8 cellular contexts compared by ENCODE assay signal in genomic region chr15:73982251-73982962, GRCh38. TPM values are rescaled to one million over a fixed set of nuclear protein-coding genes. Genes with fewer than 3 reads are reported as not detected.
DNase-seq lines count a peak whose midpoint lies in the region; ATAC-seq, FAIRE-seq and TF ChIP-seq lines count a peak whose summit lies in the region.

No MANE protein-coding gene starts in this region.

- peak overlapping the region; percentile 53 for H3K4me3 Mint-ChIP-seq in activated B cell treated with CpG ODN at 0.5 μM for 24 hours

- H3K36me3 ChIP-seq in HCT116 (ENCODE audit: control insufficient read depth in 1 of 2, insufficient read depth in 2 of 2, low read length in 2 of 2): no peaks in the 10 kb centered on the region
- no peaks in the 10 kb centered on the region for H3K36me3 ChIP-seq in pancreas

- peak overlapping the region; percentile 75 for H3K27ac Mint-ChIP-seq in activated B cell treated with CpG ODN at 0.5 μM for 24 hours

- no peaks in the 10 kb centered on the region for H3K9me2 ChIP-seq in HCT116 (ENCODE audit: insufficient read depth)

- peaks cover 62% of the 10 kb centered on the region for H3K4me1 Mint-ChIP-seq in activated B cell treated with CpG ODN at 0.5 μM for 24 hours

- H3K4me1 ChIP-seq in HCT116 (ENCODE audit: control insufficient read depth in 1 of 2, insufficient read depth in 2 of 2, low read length in 2 of 2): peaks cover 23 to 32% of the 10 kb centered on the region in 2 experiments
- H3K4me1 ChIP-seq in pancreas: peaks cover 0 to 12% (median 0%) of the 10 kb centered on the region in 3 donors

- no peaks in the 10 kb centered on the region for H3K27me3 ChIP-seq in HCT116 (ENCODE audit: insufficient read depth, low read length)
- no peaks in the 10 kb centered on the region for H3K27me3 ChIP-seq in pancreas

- no peaks in the 10 kb centered on the region for H3K79me2 ChIP-seq in HCT116 (ENCODE audit: insufficient read depth, low read length)

- H3K9me3 ChIP-seq in HCT116 (ENCODE audit: control insufficient read depth in 1 of 2, insufficient read depth in 1 of 2, low read depth in 1 of 2, low read length in 2 of 2) (no peaks in the 10 kb centered on the region), pancreas (no peaks in the 10 kb centered on the region)

- ATAC-seq in HCT116: peak; percentile 45
- ATAC-seq in activated B cell treated with CpG ODN at 0.5 μM for 24 hours (ENCODE audit: low read depth): peak; percentile 92
- peak in 3 of 4 donors; percentile 65 to 84 (median 71) for ATAC-seq in pancreas
- ATAC-seq in HG02571 (IDR thresholded peaks at IDR 0.05; ENCODE audit: unreplicated experiment): no peak

- peak overlapping the region; percentile 77 for H3K4me2 ChIP-seq in HCT116 (ENCODE audit: low read length)

- no peaks in the 10 kb centered on the region for H4K20me1 ChIP-seq in HCT116 (ENCODE audit: insufficient read depth)

- TF ChIP-seq POLR2A in HCT116 (IDR thresholded peaks at IDR 0.05; ENCODE audit: borderline replicate concordance, extremely low read depth, insufficient read depth, insufficient read length): no peak

- H2AFZ ChIP-seq in HCT116 (ENCODE audit: low read depth, low read length, poor library complexity, severe bottlenecking): no peak overlapping the region

- H3K9ac ChIP-seq in HCT116 (ENCODE audit: low read length): peak overlapping the region; percentile 35

- BruUV-seq in HCT116 (replicated peaks; lab: Mats Ljungman, UMichigan): no TSS peak

- FAIRE-seq in pancreas (lab: Jason Lieb, UNC): no peak

- peak; percentile 76 for DNase-seq in AG08396 (ENCODE audit: low spot score)
- DNase-seq in HCT116 (ENCODE audit: low read depth, low spot score): no peak
- DNase-seq in activated B cell treated with CpG ODN at 0.5 μM for 24 hours: no peak
- DNase-seq in fibroblast of the aortic adventitia (ENCODE audit: low read depth): peak; percentile 93
- no peak for DNase-seq in pancreas
- DNase-seq in LoVo (ENCODE audit: low spot score): no peak
- no peak for DNase-seq in NCI-H128 (lab: John Stamatoyannopoulos, UW; ENCODE audit: unreplicated experiment)

- H3K27ac ChIP-seq in HCT116 (ENCODE audit: low read depth, low read length): peak overlapping the region; percentile 52
- H3K27ac ChIP-seq in pancreas: peak overlapping the region in 2 of 4 donors; percentile 58 to 73

- H3K9me3 Mint-ChIP-seq in activated B cell treated with CpG ODN at 0.5 μM for 24 hours: no peaks in the 10 kb centered on the region

- no peak for TF ChIP-seq CTCF in HCT116 (IDR thresholded peaks at IDR 0.05 in 2 of 3, conservative IDR thresholded peaks at IDR 0.05 in 1 of 3; ENCODE audit: borderline replicate concordance in 1 of 3, insufficient read depth in 1 of 3, low read depth in 2 of 3, low read length in 2 of 3)
- TF ChIP-seq CTCF in activated B cell treated with CpG ODN at 0.5 μM for 24 hours (IDR thresholded peaks at IDR 0.05): no peak
- TF ChIP-seq CTCF in fibroblast of the aortic adventitia (IDR thresholded peaks at IDR 0.05; ENCODE audit: insufficient read depth, low read length): peak; percentile 1
- no peak for TF ChIP-seq CTCF in pancreas (IDR thresholded peaks at IDR 0.05)

- H3K27me3 Mint-ChIP-seq in activated B cell treated with CpG ODN at 0.5 μM for 24 hours: no peaks in the 10 kb centered on the region

- POLR2A ChIA-PET in HCT116 (lab: Charles Lee) (interaction anchor here (1.2 to 2.2 kb wide), 3 partner anchors 9 to 26 kb away, joined by 5 to 7 read pairs (median 6); partner anchors contain the start of gene PML), activated B cell treated with CpG ODN at 0.5 μM for 24 hours (lab: Charles Lee) (interaction anchor here (0.6 to 2.5 kb wide), 2 partner anchors 11 to 12 kb away, joined by 4 to 11 read pairs; partner anchors contain the start of gene PML)

- 61 to 70% methylated on average over 8 of the region's 8 CpGs for WGBS in pancreas, 2 donors

- intact Hi-C loops in HCT116 (cut with micrococcal nuclease): no loop called here
- intact Hi-C loops in activated B cell treated with CpG ODN at 0.5 μM for 24 hours (cut with micrococcal nuclease): no loop called here
- intact Hi-C loops in pancreas (cut with DNase I): no loop called here

- peak overlapping the region in 1 of 2 experiments; percentile 33; a peak in 1 of 4 replicates for H3K4me3 ChIP-seq in HCT116 (replicated peaks in 1 of 2; ENCODE audit: low read depth in 1 of 2, low read length in 2 of 2)
- H3K4me3 ChIP-seq in fibroblast of the aortic adventitia (ENCODE audit: low read depth, low read length): peak overlapping the region; percentile 3
- H3K4me3 ChIP-seq in pancreas: no peak overlapping the region

- CTCF ChIA-PET in HCT116 (lab: Charles Lee) (interaction anchor here (0.7 to 2.9 kb wide), 8 partner anchors 10 to 338 kb away, joined by 3 to 27 read pairs (median 6); partner anchors contain the start of gene PML), activated B cell treated with CpG ODN at 0.5 μM for 24 hours (lab: Charles Lee) (interaction anchor here (2.4 kb wide), 1 partner anchor 9 kb away, joined by 10 read pairs; no protein-coding TSS in a partner anchor)

- TF ChIP-seq RAD21 in HCT116 (IDR thresholded peaks at IDR 0.05; ENCODE audit: low read depth): no peak

- RAD21 ChIA-PET in HCT116 (lab: Charles Lee; ENCODE audit: low non-redundant PET in 1 of 2, low total read pairs in 2 of 2, uncharacterized antibody in 2 of 2, unreplicated experiment in 2 of 2): interaction anchor here in 1 of 2 experiments (0.9 kb wide), 1 partner anchor 10 kb away, joined by 8 read pairs; no protein-coding TSS in a partner anchor

- H3K36me3 Mint-ChIP-seq in activated B cell treated with CpG ODN at 0.5 μM for 24 hours (ENCODE audit: low read depth): peaks cover 5% of the 10 kb centered on the region

TF ChIP-seq in HCT116, 20 proteins besides CTCF, POLR2A, EP300 and RAD21 (continues in another document):
- TF ChIP-seq EZH2phosphoT487 (IDR thresholded peaks at IDR 0.05; ENCODE audit: borderline replicate concordance): no peak
- no peak for TF ChIP-seq CEBPB (IDR thresholded peaks at IDR 0.05; ENCODE audit: low read depth)
- no peak for TF ChIP-seq POLR2AphosphoS5 (IDR thresholded peaks at IDR 0.05; ENCODE audit: low read depth, low read length)
- no peak for TF ChIP-seq ZBTB33 (IDR thresholded peaks at IDR 0.05; ENCODE audit: extremely low read depth, insufficient replicate concordance, low read length)
- no peak for TF ChIP-seq CBX3 (IDR thresholded peaks at IDR 0.05; ENCODE audit: low read depth)
- no peak for TF ChIP-seq SP1 (IDR thresholded peaks at IDR 0.05; ENCODE audit: low read depth)
- TF ChIP-seq EZH2 (IDR thresholded peaks at IDR 0.05): no peak

RNA-seq across cellular contexts. Expression of gene STOML1, which starts 9.7 kb away (rescaled TPM):
- total RNA-seq in HCT116 (2021; ENCODE audit: unreplicated experiment) (5.0 TPM), activated B cell treated with CpG ODN at 0.5 μM for 24 hours (8.9 and 10.6 TPM in 2 replicates), fibroblast of the aortic adventitia (ENCODE audit: low replicate concordance) (6.8 and 19.0 TPM in 2 replicates), pancreas (10 to 100 TPM in 2 of 6 donors, 1 to 10 TPM in 4; 5.2 to 12.3 (median 6.9) TPM)
- 3.0 and 4.0 TPM in 2 replicates for polyA plus RNA-seq in HCT116 (2012)
- polyA plus RNA-seq in pancreas: 10 to 100 TPM; 13.1 to 13.2 TPM

RNA-seq across cellular contexts. Expression of gene PML, which starts 12.1 kb away (rescaled TPM):
- 28.1 TPM for total RNA-seq in HCT116 (2021; ENCODE audit: unreplicated experiment)
- 23.1 and 29.6 TPM in 2 replicates for polyA plus RNA-seq in HCT116 (2012)
- total RNA-seq in activated B cell treated with CpG ODN at 0.5 μM for 24 hours: 58.1 and 62.4 TPM in 2 replicates
- total RNA-seq in fibroblast of the aortic adventitia (ENCODE audit: low replicate concordance): 29.3 and 31.9 TPM in 2 replicates
- total RNA-seq in pancreas: 10 to 100 TPM; 10.6 to 31.7 (median 13.0) TPM
- 10 to 100 TPM; 17.6 to 19.1 TPM for polyA plus RNA-seq in pancreas

RNA-seq across cellular contexts. Expression of gene LOXL1, which starts 56.1 kb away (rescaled TPM):
- total RNA-seq in HCT116 (2021; ENCODE audit: unreplicated experiment) (14.9 TPM), activated B cell treated with CpG ODN at 0.5 μM for 24 hours (0.61 and 1.1 TPM in 2 replicates), fibroblast of the aortic adventitia (ENCODE audit: low replicate concordance) (53.4 and 176 TPM in 2 replicates), pancreas (10 to 100 TPM in 1 of 6 donors, 1 to 10 TPM in 5; 2.2 to 14.9 (median 4.9) TPM)
- polyA plus RNA-seq in HCT116 (2012): 18.6 and 21.7 TPM in 2 replicates
- 10 to 100 TPM; 11.5 to 14.8 TPM for polyA plus RNA-seq in pancreas

Comparison
In these comparisons a context has a peak if more than half of its experiments do, and no peak if none do; other contexts are left out.
1. DNase-seq: peak in AG08396 (single experiment) and fibroblast of the aortic adventitia (single experiment); none in HCT116 (single experiment), activated B cell treated with CpG ODN at 0.5 μM for 24 hours (single experiment), pancreas (0 of 6), LoVo (single experiment) and NCI-H128 (single experiment).